Comparison of ENCODE assay signal across 28 cellular contexts in the genomic region with DNA sequence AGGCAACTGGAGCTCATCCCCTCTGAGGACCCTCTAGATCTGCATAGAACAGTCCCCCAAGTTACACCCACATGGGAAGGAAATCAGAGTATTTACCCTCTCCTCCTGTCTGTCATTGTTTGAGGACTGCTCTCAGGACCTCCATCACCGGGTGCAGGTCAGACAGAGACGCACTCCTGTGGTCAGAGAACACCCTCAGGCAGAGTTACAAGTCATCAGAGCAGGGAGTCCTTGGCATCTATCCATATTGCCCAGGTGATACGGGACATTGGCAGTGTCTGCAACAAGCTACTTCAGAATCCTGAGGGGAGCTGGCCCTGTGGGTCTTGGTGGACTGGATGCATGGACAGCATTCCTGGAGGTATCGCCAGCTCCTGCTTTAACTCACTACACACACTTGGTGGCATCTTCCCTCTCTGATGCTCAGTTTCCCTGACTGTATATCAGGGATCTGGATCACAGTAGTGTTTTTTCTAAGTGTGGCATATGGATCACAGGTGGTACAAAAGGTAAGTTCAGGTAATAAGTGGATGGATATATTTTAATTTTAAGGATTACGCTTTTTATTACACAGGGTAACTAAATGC. TPM values are rescaled to one million over a fixed set of nuclear protein-coding genes. Genes with fewer than 3 reads are reported as not detected.
DNase-seq lines count a peak whose midpoint lies in the region; ATAC-seq, FAIRE-seq and TF ChIP-seq lines count a peak whose summit lies in the region.
"Had no signal": no experiment of that assay in that cellular context is flagged by ENCODE, and none has a peak within 500 bp of the region (broad histone marks: within the 10 kb centered on the region; RNA-seq: fewer than 3 reads in every experiment).

No MANE protein-coding gene starts in this region.

- BruUV-seq in PC-3 (replicated peaks; lab: Mats Ljungman, UMichigan) = no TSS peak

- CTCF ChIA-PET in HEK293 (lab: Yijun Ruan, JAX) (no interaction called here), PC-3 (lab: Charles Lee) (no interaction called here)

- no peaks in the 10 kb centered on the region for H3K9me2 ChIP-seq in PC-3 (replicated peaks; ENCODE audit: low read length)

- H3K79me2 ChIP-seq in PC-3 (ENCODE audit: low read length) (no peaks in the 10 kb centered on the region), keratinocyte (ENCODE audit: control insufficient read depth, insufficient read depth, low read length) (no peaks in the 10 kb centered on the region)
- H3K79me2 ChIP-seq: hepatocyte had no signal

- peaks cover 12% of the 10 kb centered on the region for H3K27me3 Mint-ChIP-seq in progenitor cell of endocrine pancreas

- H2AFZ ChIP-seq in PC-3 (ENCODE audit: low read length) (no peak overlapping the region), keratinocyte (ENCODE audit: control insufficient read depth, low read length) (no peak overlapping the region)
- H2AFZ ChIP-seq: hepatocyte had no signal

- dilution Hi-C loops in keratinocyte (cut with MboI; ENCODE audit: extremely low pct_ligation_motif_present, low sequenced_read_pairs) = no loop called here

- no peaks in the 10 kb centered on the region for H3K36me3 Mint-ChIP-seq in progenitor cell of endocrine pancreas (ENCODE audit: insufficient read depth)
- H3K36me3 Mint-ChIP-seq: activated naive CD4-positive, alpha-beta T cell treated with anti-CD3 and anti-CD28 coated beads, Interleukin-2, amount 50 U/mL, for 24 hours; stimulated activated effector memory CD8-positive, alpha-beta T cell treated with anti-CD3 and anti-CD28 coated beads, Interleukin-12 subunit alpha, Interleukin-12 subunit beta, amount 100 ng/mL, for 72 hours had no signal

- H3K27ac Mint-ChIP-seq in progenitor cell of endocrine pancreas = no peak overlapping the region
- H3K27ac Mint-ChIP-seq: activated CD4-positive, alpha-beta T cell treated with anti-CD3 and anti-CD28 coated beads for 36 hours; activated CD8-positive, alpha-beta T cell treated with anti-CD3 and anti-CD28 coated beads, Interleukin-2, amount 10 ng/mL, durations not matched to agents 7 days and 5 days; activated naive CD4-positive, alpha-beta T cell treated with anti-CD3 and anti-CD28 coated beads, Interleukin-2, amount 50 U/mL, for 24 hours; activated T-helper 17 cell treated with anti-CD3 and anti-CD28 coated beads, Interleukin-2, amount 50 U/mL, for 72 hours; nephron; stimulated activated effector memory CD8-positive, alpha-beta T cell treated with anti-CD3 and anti-CD28 coated beads, Interleukin-12 subunit alpha, Interleukin-12 subunit beta, amount 100 ng/mL, for 72 hours had no signal

- ATAC-seq in PC-3 = peak; percentile 18
- ATAC-seq in body of pancreas = no peak
- ATAC-seq in HG02678 (IDR thresholded peaks at IDR 0.05; ENCODE audit: unreplicated experiment) = no peak
- ATAC-seq: activated CD4-positive, alpha-beta T cell treated with anti-CD3 and anti-CD28 coated beads for 36 hours; activated CD8-positive, alpha-beta T cell treated with anti-CD3 and anti-CD28 coated beads, Interleukin-2, amount 10 ng/mL, durations not matched to agents 7 days and 5 days; activated T-helper 17 cell treated with anti-CD3 and anti-CD28 coated beads, Interleukin-2, amount 50 U/mL, for 72 hours; stimulated activated effector memory CD8-positive, alpha-beta T cell treated with anti-CD3 and anti-CD28 coated beads, Interleukin-12 subunit alpha, Interleukin-12 subunit beta, amount 100 ng/mL, for 72 hours had no signal

- POLR2A ChIA-PET in HEK293 (lab: Yijun Ruan, JAX) = no interaction called here
- POLR2A ChIA-PET in PC-3 (lab: Charles Lee; ENCODE audit: unreplicated experiment) = no interaction called here

- no peak for TF ChIP-seq POLR2A in body of pancreas (IDR thresholded peaks at IDR 0.05)

- no peaks in the 10 kb centered on the region for H3K9me3 Mint-ChIP-seq in progenitor cell of endocrine pancreas (ENCODE audit: low read depth)
- H3K9me3 Mint-ChIP-seq: activated naive CD4-positive, alpha-beta T cell treated with anti-CD3 and anti-CD28 coated beads, Interleukin-2, amount 50 U/mL, for 24 hours; activated T-helper 17 cell treated with anti-CD3 and anti-CD28 coated beads, Interleukin-2, amount 50 U/mL, for 72 hours; nephron; stimulated activated effector memory CD8-positive, alpha-beta T cell treated with anti-CD3 and anti-CD28 coated beads, Interleukin-12 subunit alpha, Interleukin-12 subunit beta, amount 100 ng/mL, for 72 hours had no signal

- no peak for TF ChIP-seq CTCF in HEK293 (tag by site-specific recombination; IDR thresholded peaks at IDR 0.05)
- no peak for TF ChIP-seq CTCF in PC-3 (conservative IDR thresholded peaks at IDR 0.05; ENCODE audit: low read depth, low read length)
- TF ChIP-seq CTCF in keratinocyte (optimal IDR thresholded peaks at IDR 0.05 in 1 of 3, IDR thresholded peaks at IDR 0.05 in 1 of 3, conservative IDR thresholded peaks at IDR 0.05 in 1 of 3; ENCODE audit: extremely low read depth in 1 of 3, insufficient read depth in 2 of 3, low read length in 3 of 3) = peak in 1 of 3 experiments; percentile 39
- TF ChIP-seq CTCF in progenitor cell of endocrine pancreas (IDR thresholded peaks at IDR 0.05; ENCODE audit: unreplicated experiment) = no peak
- TF ChIP-seq CTCF in body of pancreas (IDR thresholded peaks at IDR 0.05) = no peak

- H3K4me2 ChIP-seq in PC-3 (ENCODE audit: low read length) = no peak overlapping the region
- H3K4me2 ChIP-seq in keratinocyte (ENCODE audit: control insufficient read depth, extremely low read depth, insufficient read depth, low read depth, low read length) = no peak overlapping the region
- H3K4me2 ChIP-seq: BLaER1, hepatocyte had no signal

- peak; percentile 72 for FAIRE-seq in keratinocyte (lab: Jason Lieb, UNC)
- FAIRE-seq: endothelial cell of umbilical vein, GM18507, RCC 7860 had no signal

- no peaks in the 10 kb centered on the region for H3F3A ChIP-seq in PC-3 (ENCODE audit: low read length, unreplicated experiment)

- WGBS in body of pancreas, 2 donors = 78 to 91% methylated on average over 3 to 5 of the region's 5 CpGs

- H3K9me3 ChIP-seq in HEK293 (ENCODE audit: control insufficient read depth, insufficient read depth, low read depth, low read length) (no peaks in the 10 kb centered on the region), PC-3 (ENCODE audit: low read length) (no peaks in the 10 kb centered on the region), keratinocyte (ENCODE audit: control insufficient read depth, low read depth, low read length) (no peaks in the 10 kb centered on the region), body of pancreas (no peaks in the 10 kb centered on the region)
- H3K9me3 ChIP-seq: BLaER1, SJSA1, upper lobe of left lung had no signal

- H3K4me3 ChIP-seq in HEK293 (ENCODE audit: low read depth, low read length) (no peak overlapping the region), PC-3 (ENCODE audit: low read length) (no peak overlapping the region), keratinocyte (ENCODE audit: control insufficient read depth in 2 of 3, extremely low read depth in 1 of 3, insufficient read depth in 2 of 3, low read depth in 1 of 3, low read length in 3 of 3) (no peak overlapping the region), body of pancreas (no peak overlapping the region)
- H3K4me3 ChIP-seq: BLaER1, hepatocyte, SJSA1, upper lobe of left lung had no signal

- H3K27me3 ChIP-seq in PC-3 (ENCODE audit: low read length) (peaks cover 84% of the 10 kb centered on the region), keratinocyte (ENCODE audit: control insufficient read depth, extremely low read depth, insufficient read depth, low read length) (no peaks in the 10 kb centered on the region), body of pancreas (no peaks in the 10 kb centered on the region)
- H3K27me3 ChIP-seq: BLaER1, hepatocyte, upper lobe of left lung had no signal

- no peaks in the 10 kb centered on the region for H3K4me1 Mint-ChIP-seq in progenitor cell of endocrine pancreas (ENCODE audit: low read depth)
- H3K4me1 Mint-ChIP-seq: activated CD4-positive, alpha-beta T cell treated with anti-CD3 and anti-CD28 coated beads for 36 hours; nephron; stimulated activated effector memory CD8-positive, alpha-beta T cell treated with anti-CD3 and anti-CD28 coated beads, Interleukin-12 subunit alpha, Interleukin-12 subunit beta, amount 100 ng/mL, for 72 hours had no signal

- H3K9me1 ChIP-seq in keratinocyte (ENCODE audit: control insufficient read depth, extremely low read depth, insufficient read depth, low read length) = no peaks in the 10 kb centered on the region

- no peaks in the 10 kb centered on the region for H4K20me1 ChIP-seq in PC-3 (ENCODE audit: low read length)
- no peaks in the 10 kb centered on the region for H4K20me1 ChIP-seq in keratinocyte (ENCODE audit: control insufficient read depth, extremely low read depth, insufficient read depth, low read length)
- H4K20me1 ChIP-seq: BLaER1 had no signal

- H3K36me3 ChIP-seq in HEK293 (ENCODE audit: control insufficient read depth in 2 of 2, insufficient read depth in 1 of 2, low read length in 2 of 2) (no peaks in the 10 kb centered on the region), PC-3 (ENCODE audit: low read depth, low read length) (no peaks in the 10 kb centered on the region), keratinocyte (ENCODE audit: control insufficient read depth in 2 of 2, extremely low read depth in 1 of 2, insufficient read depth in 2 of 2, low read length in 2 of 2) (no peaks in the 10 kb centered on the region), body of pancreas (replicated peaks in 1 of 2; ENCODE audit: insufficient read depth in 1 of 2, low read depth in 2 of 2) (no peaks in the 10 kb centered on the region)
- H3K36me3 ChIP-seq: BLaER1, SJSA1, upper lobe of left lung had no signal

- peak; percentile 74 for DNase-seq in COR-L47 (lab: John Stamatoyannopoulos, UW)
- DNase-seq in PC-3 = peak; percentile 52
- peak; percentile 15 for DNase-seq in keratinocyte (ENCODE audit: low read depth, low spot score)
- no peak for DNase-seq in progenitor cell of endocrine pancreas (ENCODE audit: low spot score, unreplicated experiment)
- DNase-seq in body of pancreas = no peak
- DNase-seq: activated CD4-positive, alpha-beta T cell treated with anti-CD3 and anti-CD28 coated beads for 36 hours; activated CD8-positive, alpha-beta T cell treated with anti-CD3 and anti-CD28 coated beads, Interleukin-2, amount 10 ng/mL, durations not matched to agents 7 days and 5 days; amygdala; GOT3; NCI-H1694; NCI-H2171 treated with DMSO at 0.1 percent for 48 hours; NCI-H526 treated with DMSO at 0.1 percent for 48 hours; T-helper 9 cell; upper lobe of left lung had no signal

- H3K9ac ChIP-seq in PC-3 (ENCODE audit: low read length) (no peak overlapping the region), keratinocyte (ENCODE audit: control insufficient read depth, extremely low read depth, insufficient read depth, low read length) (no peak overlapping the region)
- H3K9ac ChIP-seq: BLaER1 had no signal

- H3K27ac ChIP-seq in HEK293 (ENCODE audit: extremely low read depth, low read depth, low read length) = no peak overlapping the region
- H3K27ac ChIP-seq in PC-3 (ENCODE audit: low read length) = no peak overlapping the region
- H3K27ac ChIP-seq in keratinocyte (ENCODE audit: control insufficient read depth, insufficient read depth, low read length) = no peak overlapping the region
- H3K27ac ChIP-seq in body of pancreas = no peak overlapping the region
- H3K27ac ChIP-seq: BLaER1, hepatocyte, SJSA1, upper lobe of left lung, VCaP had no signal

- H3K4me1 ChIP-seq in HEK293 (ENCODE audit: control insufficient read depth, insufficient read depth, low read length) (peaks cover 2% of the 10 kb centered on the region), PC-3 (ENCODE audit: insufficient read depth, low read length) (no peaks in the 10 kb centered on the region), keratinocyte (ENCODE audit: control insufficient read depth, extremely low read depth, insufficient read depth, low read length) (peaks cover 6% of the 10 kb centered on the region), body of pancreas (no peaks in the 10 kb centered on the region)
- H3K4me1 ChIP-seq: SJSA1, upper lobe of left lung had no signal

- intact Hi-C loops in PC-3 (cut with micrococcal nuclease) = no loop called here
- intact Hi-C loops in body of pancreas (cut with DNase I) = no loop called here

- H3K4me3 Mint-ChIP-seq in progenitor cell of endocrine pancreas (ENCODE audit: low read depth) = no peak overlapping the region
- H3K4me3 Mint-ChIP-seq: activated CD4-positive, alpha-beta T cell treated with anti-CD3 and anti-CD28 coated beads for 36 hours; activated CD8-positive, alpha-beta T cell treated with anti-CD3 and anti-CD28 coated beads, Interleukin-2, amount 10 ng/mL, durations not matched to agents 7 days and 5 days; activated naive CD4-positive, alpha-beta T cell treated with anti-CD3 and anti-CD28 coated beads, Interleukin-2, amount 50 U/mL, for 24 hours; activated T-helper 17 cell treated with anti-CD3 and anti-CD28 coated beads, Interleukin-2, amount 50 U/mL, for 72 hours; nephron; stimulated activated effector memory CD8-positive, alpha-beta T cell treated with anti-CD3 and anti-CD28 coated beads, Interleukin-12 subunit alpha, Interleukin-12 subunit beta, amount 100 ng/mL, for 72 hours had no signal

RNA-seq across cellular contexts. Expression of a gene that starts 15.1 kb away (rescaled TPM):
- total RNA-seq in PC-3 (2014; rRNA removed) = not detected in 2 replicates
- polyA plus RNA-seq in keratinocyte = 2.2 to 5.0 TPM (median 3.3 TPM) in 3 replicates
- polyA plus RNA-seq in keratinocyte (2011; ENCODE audit: low read depth) = 4.4 TPM
- polyA plus RNA-seq in keratinocyte (2011; cell fraction: cytosol; rRNA removed) = 2.2 and 2.4 TPM in 2 replicates
- 3.1 TPM in 2 replicates for polyA plus RNA-seq in keratinocyte (2011; cell fraction: nucleus; rRNA removed)
- polyA plus RNA-seq in keratinocyte (2012; ENCODE audit: low replicate concordance) = 2.4 and 5.4 TPM in 2 replicates
- polyA minus RNA-seq in keratinocyte = 3.1 to 3.9 TPM (median 3.4 TPM) in 3 replicates
- 2.7 TPM for polyA minus RNA-seq in keratinocyte (2011; cell fraction: cytosol; rRNA and poly(A)+ RNA removed)
- polyA minus RNA-seq in keratinocyte (2011; cell fraction: nucleus; rRNA and poly(A)+ RNA removed) = 2.0 and 2.6 TPM in 2 replicates
- total RNA-seq in progenitor cell of endocrine pancreas = 0.36 and 0.73 TPM in 2 replicates
- total RNA-seq in body of pancreas = 1 to 10 TPM; 2.6 to 3.1 TPM
- total RNA-seq: endothelial cell of umbilical vein, lung microvascular endothelial cell, SJSA1 had no signal
- polyA plus RNA-seq: endothelial cell of umbilical vein had no signal

Comparison
In these comparisons a context has a peak if more than half of its experiments do, and no peak if none do; other contexts are left out.
1. DNase-seq: peak in COR-L47 (single experiment), PC-3 (single experiment) and keratinocyte (single experiment); none in progenitor cell of endocrine pancreas (single experiment) and body of pancreas (0 of 4).